ENCODE assay signal across 14 cellular contexts in the genomic region with DNA sequence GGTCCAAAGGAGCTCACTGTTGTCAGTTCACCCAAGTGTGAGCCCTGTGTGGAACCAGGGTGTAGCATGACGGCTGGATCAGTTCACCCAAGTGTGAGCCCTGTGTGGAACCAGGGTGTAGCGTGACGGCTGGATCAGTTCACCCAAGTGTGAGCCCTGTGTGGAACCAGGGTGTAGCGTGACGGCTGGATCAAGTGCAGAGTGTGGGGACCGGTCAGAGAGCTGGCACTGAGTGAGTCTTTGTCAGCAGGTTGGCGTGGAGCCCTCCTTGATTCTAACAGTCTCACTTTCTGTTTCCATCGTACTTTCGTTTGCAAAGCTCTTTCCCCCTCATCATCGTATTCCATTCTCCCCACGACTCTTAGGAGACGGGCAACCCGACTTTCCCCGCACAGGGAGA. TPM values are rescaled to one million over a fixed set of nuclear protein-coding genes. Genes with fewer than 3 reads are reported as not detected.
A peak's percentile ranks its signal among the peaks of the same experiment; 100 is the strongest.
DNase-seq lines count a peak whose midpoint lies in the region; ATAC-seq lines count a peak whose summit lies in the region.
"Had no signal": no experiment of that assay in that cellular context is flagged by ENCODE, and none has a peak within 500 bp of the region (broad histone marks: within the 10 kb centered on the region; RNA-seq: fewer than 3 reads in every experiment).

No MANE protein-coding gene starts in this region.

- DNase-seq in M059J (ENCODE audit: low read depth) (peak; percentile 84), UCSD-AML1 (lab: John Stamatoyannopoulos, UW; ENCODE audit: unreplicated experiment) (no peak), mesenteric fat pad (ENCODE audit: low spot score) (no peak)
- DNase-seq in activated CD8-positive, alpha-beta memory T cell treated with anti-CD3 and anti-CD28 coated beads, Interleukin-2, amount 50 U/mL, for 48 hours = no peak
- DNase-seq: activated naive CD4-positive, alpha-beta T cell treated with anti-CD3 and anti-CD28 coated beads, Interleukin-2, amount 50 U/mL, for 16 hours; Kasumi-1; NCI-H2171 treated with DMSO at 0.1 percent for 48 hours; PC-3; T1000 had no signal

- H3K27me3 ChIP-seq in ACC112 (ENCODE audit: insufficient read depth, low read length) (no peaks in the 10 kb centered on the region), mucosa of stomach (ENCODE audit: control insufficient read depth, insufficient read depth, low read length) (no peaks in the 10 kb centered on the region)
- H3K27me3 ChIP-seq: gastroesophageal sphincter had no signal

- no peak overlapping the region for H3K27ac ChIP-seq in ACC112 (ENCODE audit: low read depth, low read length)
- H3K27ac ChIP-seq: gastroesophageal sphincter had no signal

- H3K4me1 ChIP-seq in ACC112 (ENCODE audit: control insufficient read depth, insufficient read depth, low read length, unreplicated experiment) = peaks cover 4% of the 10 kb centered on the region
- H3K4me1 ChIP-seq in mucosa of stomach (ENCODE audit: control insufficient read depth, insufficient read depth, low read length) = peaks cover 5% of the 10 kb centered on the region

- H3K9ac ChIP-seq in mucosa of stomach (ENCODE audit: low read length) = peak overlapping the region; percentile 44

- peak overlapping the region; percentile 58; the same call in 1 of the 2 replicates for H3K4me3 ChIP-seq in ACC112 (ENCODE audit: low read depth, low read length)
- H3K4me3 ChIP-seq in mucosa of stomach (ENCODE audit: low read length) = no peak overlapping the region

- no peaks in the 10 kb centered on the region for H3K79me2 ChIP-seq in ACC112 (ENCODE audit: control insufficient read depth, insufficient read depth, low read length, unreplicated experiment)

- H3K9me3 ChIP-seq in mucosa of stomach (ENCODE audit: control insufficient read depth, low read length) = no peaks in the 10 kb centered on the region

- H3K36me3 ChIP-seq in ACC112 (ENCODE audit: insufficient read depth, low read length) (no peaks in the 10 kb centered on the region), mucosa of stomach (ENCODE audit: control insufficient read depth, insufficient read depth, low read length) (no peaks in the 10 kb centered on the region)
- H3K36me3 ChIP-seq: gastroesophageal sphincter had no signal

- H2AFZ ChIP-seq in ACC112 (ENCODE audit: low read length, unreplicated experiment) = no peak overlapping the region

- ATAC-seq in esophagus mucosa (peak; percentile 62), HG03175 (IDR thresholded peaks at IDR 0.05; ENCODE audit: unreplicated experiment) (no peak)
- ATAC-seq: gastroesophageal sphincter, PC-3 had no signal

RNA-seq across cellular contexts. Expression of a gene that starts 57.9 kb away (rescaled TPM):
- total RNA-seq in M059J (2014; rRNA removed; shearing (Covaris generic)) = 99.0 and 103 TPM in 2 replicates
- total RNA-seq in esophagus mucosa (113 TPM), mesenteric fat pad (68.5 TPM)
